In genomic region chr7:93361853-93362252, GRCh38 we compare ENCODE assay signal across 27 cellular contexts.
"Had no signal": no experiment of that assay in that cellular context is flagged by ENCODE, and none has a peak within 500 bp of the region (broad histone marks: within the 10 kb centered on the region; RNA-seq: fewer than 3 reads in every experiment).

No MANE protein-coding gene starts in this region.

- FAIRE-seq: endometrium, islet of Langerhans, keratinocyte had no signal

- H3K27me3 ChIP-seq: colonic mucosa, esophagus squamous epithelium, gastrocnemius medialis, heart right ventricle, left lung had no signal

- H3K4me3 Mint-ChIP-seq: dendritic cell treated with granulocyte-macrophage colony-stimulating factor and Interleukin-4, amounts not matched to agents 40 ng/mL and 50 ng/mL, for 4 days; effector memory CD8-positive, alpha-beta T cell; endodermal cell; mesothelial cell of epicardium had no signal

- ATAC-seq: effector memory CD8-positive, alpha-beta T cell; esophagus mucosa; gastrocnemius medialis; heart right ventricle; left cardiac atrium; left lung; left ventricle myocardium superior; lower lobe of right lung; mucosa of descending colon had no signal

- H3K4me1 ChIP-seq: colonic mucosa, esophagus squamous epithelium, gastrocnemius medialis, heart right ventricle, left lung, lower lobe of right lung had no signal

- H3K36me3 ChIP-seq: colonic mucosa had no signal

- H3K27me3 Mint-ChIP-seq: dendritic cell treated with granulocyte-macrophage colony-stimulating factor and Interleukin-4, amounts not matched to agents 40 ng/mL and 50 ng/mL, for 4 days; effector memory CD8-positive, alpha-beta T cell had no signal

- H3K27ac Mint-ChIP-seq: dendritic cell treated with granulocyte-macrophage colony-stimulating factor and Interleukin-4, amounts not matched to agents 40 ng/mL and 50 ng/mL, for 4 days; effector memory CD8-positive, alpha-beta T cell; endodermal cell; mesothelial cell of epicardium had no signal

- DNase-seq: colonic mucosa; cortex of kidney; effector CD8-positive, alpha-beta T cell; effector memory CD8-positive, alpha-beta T cell; endodermal cell; erythroblast; esophagus squamous epithelium; foreskin fibroblast; foreskin melanocyte; gastrocnemius medialis; glutamatergic neuron; head of caudate nucleus; heart right ventricle; hippocampal formation; left cardiac atrium; left lung; left ventricle myocardium superior; lower lobe of right lung; mesenchymal stem cell; mucosa of descending colon had no signal

- H3K9me3 Mint-ChIP-seq: dendritic cell treated with granulocyte-macrophage colony-stimulating factor and Interleukin-4, amounts not matched to agents 40 ng/mL and 50 ng/mL, for 4 days; effector memory CD8-positive, alpha-beta T cell; endodermal cell; mesothelial cell of epicardium had no signal

- H3K27ac ChIP-seq: colonic mucosa, epithelial cell of prostate, esophagus squamous epithelium, gastrocnemius medialis, heart right ventricle, left lung, lower lobe of right lung had no signal

- H3K4me3 ChIP-seq: colonic mucosa, esophagus squamous epithelium, gastrocnemius medialis, heart right ventricle, left lung, lower lobe of right lung, mucosa of descending colon had no signal

- H3K9me3 ChIP-seq: colonic mucosa, esophagus squamous epithelium, gastrocnemius medialis, heart right ventricle, left lung, lower lobe of right lung, mucosa of descending colon had no signal
